8 cellular contexts compared by ENCODE assay signal in genomic region chr16:67966549-67967182, GRCh38.
DNase-seq lines count a peak whose midpoint lies in the region; ATAC-seq and TF ChIP-seq lines count a peak whose summit lies in the region.

No MANE protein-coding gene starts in this region.

- ATAC-seq in SK-N-SH treated with all-trans-retinoic acid at 6 μM for 48 hours (peak; percentile 14), HG02938 (IDR thresholded peaks at IDR 0.05; ENCODE audit: unreplicated experiment) (no peak)

- peak overlapping the region; percentile 91 for H3K4me3 ChIP-seq in retinal pigment epithelial cell (ENCODE audit: low read length)

- no peak for TF ChIP-seq CTCF in retinal pigment epithelial cell (conservative IDR thresholded peaks at IDR 0.05; ENCODE audit: low read depth, low read length)

- DNase-seq in SIG-M5 treated with dmso at 0.1 percent for 504 hours (lab: John Stamatoyannopoulos, UW; ENCODE audit: unreplicated experiment): peak; percentile 54
- no peak for DNase-seq in SIG-M5 (lab: John Stamatoyannopoulos, UW)
- DNase-seq in fibroblast of peridontal ligament (ENCODE audit: extremely low read depth): peak; percentile 55
- no peak for DNase-seq in retinal pigment epithelial cell (ENCODE audit: low read depth)
- no peak for DNase-seq in NCI-H446 (lab: John Stamatoyannopoulos, UW)
- no peak for DNase-seq in NCI-H524 (lab: John Stamatoyannopoulos, UW)

TF ChIP-seq in SK-N-SH treated with all-trans-retinoic acid at 6 μM for 48 hours, 23 proteins besides CTCF, POLR2A, EP300 and RAD21:
- no peak for TF ChIP-seq PPARA (CRISPR knock-in tag; IDR thresholded peaks at IDR 0.05; ENCODE audit: borderline replicate concordance)
- TF ChIP-seq OSR1 (CRISPR knock-in tag; IDR thresholded peaks at IDR 0.05): no peak
- no peak for TF ChIP-seq CSRNP3 (CRISPR knock-in tag; IDR thresholded peaks at IDR 0.05)
- no peak for TF ChIP-seq BACH2 (CRISPR knock-in tag; IDR thresholded peaks at IDR 0.05; ENCODE audit: borderline replicate concordance)
- TF ChIP-seq POU6F1 (CRISPR knock-in tag; IDR thresholded peaks at IDR 0.05; ENCODE audit: borderline replicate concordance, low read depth): no peak
- no peak for TF ChIP-seq CSDC2 (CRISPR knock-in tag; IDR thresholded peaks at IDR 0.05)
- TF ChIP-seq CREB5 (CRISPR knock-in tag; IDR thresholded peaks at IDR 0.05; ENCODE audit: low read depth): no peak
- TF ChIP-seq ISL1 (CRISPR knock-in tag; IDR thresholded peaks at IDR 0.05): no peak
- no peak for TF ChIP-seq TSHZ2 (CRISPR knock-in tag; IDR thresholded peaks at IDR 0.05)
- TF ChIP-seq ZFP3 (CRISPR knock-in tag; IDR thresholded peaks at IDR 0.05): no peak
- no peak for TF ChIP-seq PATZ1 (CRISPR knock-in tag; IDR thresholded peaks at IDR 0.05; ENCODE audit: borderline replicate concordance)
- no peak for TF ChIP-seq ZC3H10 (CRISPR knock-in tag; IDR thresholded peaks at IDR 0.05)
- no peak for TF ChIP-seq GLIS3 (CRISPR knock-in tag; IDR thresholded peaks at IDR 0.05)

Comparison
In these comparisons a context has a peak if more than half of its experiments do, and no peak if none do; other contexts are left out.
1. DNase-seq: peak in SIG-M5 treated with dmso at 0.1 percent for 504 hours (single experiment) and fibroblast of peridontal ligament (single experiment); none in SIG-M5 (single experiment), retinal pigment epithelial cell (single experiment), NCI-H446 (0 of 2) and NCI-H524 (0 of 2).